23 cellular contexts compared by ENCODE assay signal in the genomic region with DNA sequence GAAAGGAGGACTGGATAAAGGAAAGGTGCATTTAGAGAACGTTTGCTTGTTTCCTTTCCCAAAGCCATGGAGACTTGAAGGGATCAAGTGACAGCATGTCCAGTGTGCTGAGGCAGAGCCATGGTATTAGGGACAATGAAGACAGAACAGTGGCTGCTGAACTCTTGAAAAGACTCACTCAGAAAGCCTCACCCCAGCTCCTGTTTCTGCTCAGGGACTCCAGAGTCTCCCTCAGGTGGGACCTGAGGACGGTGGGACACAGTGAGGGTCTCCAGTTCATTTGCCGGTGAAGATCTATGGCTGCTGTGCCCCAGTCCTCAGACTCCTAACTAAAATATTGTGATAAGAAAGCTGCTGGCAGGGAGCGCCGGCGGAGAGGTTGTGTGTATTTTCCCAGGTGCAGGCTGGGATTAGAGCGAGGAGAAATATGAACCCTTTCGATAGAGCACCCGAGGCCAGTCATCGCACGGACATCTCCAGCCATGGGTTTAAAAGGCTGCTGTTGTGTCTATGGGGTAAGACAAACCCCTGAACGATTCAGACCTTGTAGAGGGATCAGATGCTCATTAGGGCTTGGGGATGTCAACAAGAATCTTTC. TPM values are rescaled to one million over a fixed set of nuclear protein-coding genes. Genes with fewer than 3 reads are reported as not detected.
DNase-seq lines count a peak whose midpoint lies in the region; ATAC-seq and TF ChIP-seq lines count a peak whose summit lies in the region.
"Had no signal": no experiment of that assay in that cellular context is flagged by ENCODE, and none has a peak within 500 bp of the region (broad histone marks: within the 10 kb centered on the region; RNA-seq: fewer than 3 reads in every experiment).

No MANE protein-coding gene starts in this region.

- H3K9me3 Mint-ChIP-seq in GM23338 = no peaks in the 10 kb centered on the region; the same call in 2 of the 3 replicates
- H3K9me3 Mint-ChIP-seq: IgD-negative memory B cell had no signal

- H3K9me3 ChIP-seq in osteoblast (ENCODE audit: low read depth, low read length) = no peaks in the 10 kb centered on the region
- no peaks in the 10 kb centered on the region for H3K9me3 ChIP-seq in mammary epithelial cell (replicated peaks; ENCODE audit: insufficient read depth, low read length)
- H3K9me3 ChIP-seq: BLaER1 treated with 17β-estradiol and CSF1 and Interleukin-3, amounts not matched to agents 10 nM and 100 nM; Caco-2; SJCRH30 had no signal

- WGBS in mammary epithelial cell (ENCODE audit: low coverage, missing lambda C conversion rate) = 90% methylated on average over 11 of the region's 12 CpGs

- H2AFZ ChIP-seq in GM23338 (peak overlapping the region; percentile 75), osteoblast (ENCODE audit: low read length) (no peak overlapping the region), mammary epithelial cell (ENCODE audit: low read depth, low read length) (no peak overlapping the region)
- H2AFZ ChIP-seq: GM23248 had no signal

- H4K20me1 ChIP-seq in GM23338 (replicated peaks; ENCODE audit: insufficient read depth) (no peaks in the 10 kb centered on the region), osteoblast (ENCODE audit: insufficient read depth, low read length) (no peaks in the 10 kb centered on the region), mammary epithelial cell (ENCODE audit: insufficient read depth, low read length) (no peaks in the 10 kb centered on the region)
- H4K20me1 ChIP-seq: BLaER1 treated with 17β-estradiol and CSF1 and Interleukin-3, amounts not matched to agents 10 nM and 100 nM had no signal

- no peak overlapping the region for H3K27ac Mint-ChIP-seq in GM23338
- H3K27ac Mint-ChIP-seq: CD4-positive, alpha-beta memory T cell; IgD-negative memory B cell; T-cell had no signal

- dilution Hi-C loops in mammary epithelial cell (cut with HindIII; ENCODE audit: low sequenced_read_pairs) = loop anchor here (10.0 kb wide), 1 partner anchor 920 kb away; no protein-coding TSS in a partner anchor

- in situ Hi-C loops in mammary epithelial cell (cut with MboI; ENCODE audit: low sequenced_read_pairs in 2 of 2) = no loop called here

- H3K4me3 Mint-ChIP-seq in GM23338 = no peak overlapping the region
- H3K4me3 Mint-ChIP-seq: CD4-positive, alpha-beta memory T cell; IgD-negative memory B cell; T-cell had no signal

- H3K79me2 ChIP-seq in GM23338 (replicated peaks; ENCODE audit: insufficient read depth) (no peaks in the 10 kb centered on the region), osteoblast (ENCODE audit: insufficient read depth, low read length) (no peaks in the 10 kb centered on the region), mammary epithelial cell (ENCODE audit: insufficient read depth, low read length) (no peaks in the 10 kb centered on the region)

- H3K27ac ChIP-seq in GM23338 (ENCODE audit: low read depth) (no peak overlapping the region), osteoblast (ENCODE audit: low read depth, low read length) (no peak overlapping the region), coronary artery (no peak overlapping the region), mammary epithelial cell (ENCODE audit: insufficient read depth, low read depth, low read length) (no peak overlapping the region)
- H3K27ac ChIP-seq: 22Rv1; BLaER1 treated with 17β-estradiol and CSF1 and Interleukin-3, amounts not matched to agents 10 nM and 100 nM; GM23248; RWPE1; SJCRH30 had no signal

- peaks cover 5% of the 10 kb centered on the region for H3K27me3 Mint-ChIP-seq in GM23338 (ENCODE audit: insufficient read depth, low read depth, poor library complexity)

- H3K36me3 Mint-ChIP-seq in GM23338 (ENCODE audit: low read depth) = no peaks in the 10 kb centered on the region
- H3K36me3 Mint-ChIP-seq: CD4-positive, alpha-beta memory T cell; IgD-negative memory B cell; T-cell had no signal

- intact Hi-C loops in mammary epithelial cell (cut with micrococcal nuclease) = no loop called here

- TF ChIP-seq CTCF in GM23338 (conservative IDR thresholded peaks at IDR 0.05; ENCODE audit: low read depth in 2 of 2) (no peak), osteoblast (IDR thresholded peaks at IDR 0.05; ENCODE audit: extremely low read depth, low read depth, low read length) (no peak), coronary artery (IDR thresholded peaks at IDR 0.05) (no peak), mammary epithelial cell (conservative IDR thresholded peaks at IDR 0.05 in 1 of 2, IDR thresholded peaks at IDR 0.05 in 1 of 2; ENCODE audit: extremely low read depth in 1 of 2, insufficient read depth in 1 of 2, low read depth in 1 of 2, low read length in 2 of 2) (no peak)

- H3K4me2 ChIP-seq in GM23338 (no peak overlapping the region), osteoblast (ENCODE audit: insufficient read depth, low read length) (no peak overlapping the region), mammary epithelial cell (ENCODE audit: insufficient read depth, low read depth, low read length) (no peak overlapping the region)
- H3K4me2 ChIP-seq: BLaER1 treated with 17β-estradiol and CSF1 and Interleukin-3, amounts not matched to agents 10 nM and 100 nM had no signal

- DNase-seq in NCI-H2107 treated with DMSO at 0.1 percent for 48 hours (lab: John Stamatoyannopoulos, UW; ENCODE audit: unreplicated experiment) (peak; percentile 12), NCI-H2107 (lab: John Stamatoyannopoulos, UW) (no peak), GM23338 (ENCODE audit: low spot score) (no peak), SHP77 treated with DMSO at 0.1 percent for 48 hours (lab: John Stamatoyannopoulos, UW) (peak; percentile 30), osteoblast (ENCODE audit: insufficient read length, low spot score, missing footprints) (peak; percentile 66), coronary artery (ENCODE audit: low spot score) (no peak), mammary epithelial cell (no peak), AML-193 (lab: John Stamatoyannopoulos, UW) (no peak)
- DNase-seq: ACHN; Caco-2; CD4-positive, alpha-beta memory T cell; DMS 273 treated with DMSO at 0.1 percent for 48 hours; GM23248; HCEC 1CT; NCI-H1105; NCI-H146; NCI-H2029 treated with DMSO at 0.1 percent for 48 hours; SJCRH30; T-cell had no signal

- no peaks in the 10 kb centered on the region for H3K9me2 ChIP-seq in GM23338 (ENCODE audit: insufficient read depth)

- CTCF ChIA-PET in mammary epithelial cell (lab: Charles Lee; ENCODE audit: low non-redundant PET) = no interaction called here

- no TSS peak for BruUV-seq in mammary epithelial cell (replicated peaks; lab: Mats Ljungman, UMichigan)

- H3K27me3 ChIP-seq in GM23338 (ENCODE audit: insufficient read depth) (no peaks in the 10 kb centered on the region), osteoblast (ENCODE audit: insufficient read depth, low read length) (peaks cover 23% of the 10 kb centered on the region), mammary epithelial cell (ENCODE audit: insufficient read depth, low read length) (no peaks in the 10 kb centered on the region)
- H3K27me3 ChIP-seq: BLaER1 treated with 17β-estradiol and CSF1 and Interleukin-3, amounts not matched to agents 10 nM and 100 nM; SJCRH30 had no signal

- H3K36me3 ChIP-seq in GM23338 (ENCODE audit: insufficient read depth) (peaks cover 2% of the 10 kb centered on the region; the same call in 1 of the 2 replicates), osteoblast (ENCODE audit: insufficient read depth, low read length) (no peaks in the 10 kb centered on the region), mammary epithelial cell (ENCODE audit: insufficient read depth, low read length) (no peaks in the 10 kb centered on the region)
- H3K36me3 ChIP-seq: BLaER1 treated with 17β-estradiol and CSF1 and Interleukin-3, amounts not matched to agents 10 nM and 100 nM; SJCRH30 had no signal

- ATAC-seq in GM23338 = no peak
- ATAC-seq: T-cell had no signal

- H3K4me1 ChIP-seq in GM23338 (ENCODE audit: insufficient read depth) (peaks cover 12% of the 10 kb centered on the region; the same call in 1 of the 2 replicates), osteoblast (ENCODE audit: insufficient read depth, low read length) (no peaks in the 10 kb centered on the region), mammary epithelial cell (ENCODE audit: insufficient read depth, low read length) (peaks cover 18% of the 10 kb centered on the region)
- H3K4me1 ChIP-seq: BLaER1 treated with 17β-estradiol and CSF1 and Interleukin-3, amounts not matched to agents 10 nM and 100 nM; SJCRH30 had no signal

- H3K9ac ChIP-seq in mammary epithelial cell (ENCODE audit: insufficient read depth, low read length) = no peak overlapping the region
- H3K9ac ChIP-seq: BLaER1 treated with 17β-estradiol and CSF1 and Interleukin-3, amounts not matched to agents 10 nM and 100 nM; GM23248 had no signal

- no peaks in the 10 kb centered on the region for H3F3A ChIP-seq in GM23338 (replicated peaks; ENCODE audit: low read depth)

- peaks cover 7% of the 10 kb centered on the region for H3K4me1 Mint-ChIP-seq in GM23338

- no peak overlapping the region for H3K4me3 ChIP-seq in GM23338
- H3K4me3 ChIP-seq in osteoblast (ENCODE audit: insufficient read depth, low read length) = no peak overlapping the region
- no peak overlapping the region for H3K4me3 ChIP-seq in coronary artery
- H3K4me3 ChIP-seq in mammary epithelial cell (replicated peaks in 1 of 3; ENCODE audit: insufficient read depth in 1 of 3, low read depth in 2 of 3, low read length in 3 of 3) = no peak overlapping the region
- H3K4me3 ChIP-seq: BLaER1 treated with 17β-estradiol and CSF1 and Interleukin-3, amounts not matched to agents 10 nM and 100 nM; GM23248; SJCRH30 had no signal

TF ChIP-seq in GM23338, 12 proteins besides CTCF, POLR2A, EP300 and RAD21 (continues in another document):
- no peak for TF ChIP-seq EZH2phosphoT487 (IDR thresholded peaks at IDR 0.05; ENCODE audit: unreplicated experiment)
- TF ChIP-seq, protein P1, sequence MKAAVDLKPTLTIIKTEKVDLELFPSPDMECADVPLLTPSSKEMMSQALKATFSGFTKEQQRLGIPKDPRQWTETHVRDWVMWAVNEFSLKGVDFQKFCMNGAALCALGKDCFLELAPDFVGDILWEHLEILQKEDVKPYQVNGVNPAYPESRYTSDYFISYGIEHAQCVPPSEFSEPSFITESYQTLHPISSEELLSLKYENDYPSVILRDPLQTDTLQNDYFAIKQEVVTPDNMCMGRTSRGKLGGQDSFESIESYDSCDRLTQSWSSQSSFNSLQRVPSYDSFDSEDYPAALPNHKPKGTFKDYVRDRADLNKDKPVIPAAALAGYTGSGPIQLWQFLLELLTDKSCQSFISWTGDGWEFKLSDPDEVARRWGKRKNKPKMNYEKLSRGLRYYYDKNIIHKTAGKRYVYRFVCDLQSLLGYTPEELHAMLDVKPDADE (IDR thresholded peaks at IDR 0.05) = no peak
- TF ChIP-seq ZNF331 (CRISPR knock-in tag; IDR thresholded peaks at IDR 0.05; ENCODE audit: low read depth) = no peak
- TF ChIP-seq POLR2AphosphoS5 (IDR thresholded peaks at IDR 0.05; ENCODE audit: low read depth) = no peak
- TF ChIP-seq NANOG (IDR thresholded peaks at IDR 0.05; ENCODE audit: borderline replicate concordance) = no peak

RNA-seq across cellular contexts. Expression of a gene that starts 57.2 kb away (rescaled TPM):
- 7.1 and 8.7 TPM in 2 replicates for total RNA-seq in GM23338 (2014; rRNA removed; shearing (Covaris generic))
- 1.2 and 1.7 TPM in 2 replicates for polyA plus RNA-seq in GM23338 (2016; fragmentation: Nextera tagmentation; extraction: Ambion mirVana)
- 8.0 and 8.7 TPM in 2 replicates for total RNA-seq in osteoblast
- 1 to 10 TPM; 7.0 to 8.2 TPM for total RNA-seq in mammary epithelial cell
- 6.1 TPM for polyA plus RNA-seq in mammary epithelial cell
- polyA minus RNA-seq in mammary epithelial cell = 2.5 TPM

Comparison
In these comparisons a context has a peak if more than half of its experiments do, and no peak if none do; other contexts are left out.
1. DNase-seq: peak in NCI-H2107 treated with DMSO at 0.1 percent for 48 hours (single experiment), SHP77 treated with DMSO at 0.1 percent for 48 hours (single experiment) and osteoblast (single experiment); none in NCI-H2107 (single experiment), GM23338 (single experiment), coronary artery (single experiment), mammary epithelial cell (single experiment) and AML-193 (0 of 2).